Comparison of ENCODE assay signal across 1 cellular context in the genomic region with DNA sequence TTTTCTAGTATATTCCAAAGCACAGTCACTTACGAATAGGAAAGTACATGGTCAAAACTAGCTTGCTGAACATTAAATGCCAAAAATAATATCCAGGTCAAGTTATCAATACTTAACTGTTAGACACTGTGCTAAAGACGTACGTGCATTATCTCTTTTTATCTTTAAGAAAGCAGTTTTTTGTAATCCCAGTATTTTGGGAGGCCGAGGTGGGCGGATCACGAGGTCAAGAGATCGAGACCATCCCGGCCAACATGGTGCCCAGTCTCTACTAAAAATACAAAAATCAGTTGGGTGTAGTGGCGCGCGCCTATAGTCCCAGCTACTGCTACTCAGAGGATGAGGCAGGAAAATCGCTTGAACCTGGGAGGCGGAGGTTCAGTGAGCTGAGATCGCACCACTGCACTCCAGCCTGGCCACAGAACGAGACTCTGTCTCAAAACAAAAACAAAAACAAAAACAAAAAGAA.
TF ChIP-seq lines count a peak whose summit lies in the region.

No MANE protein-coding gene starts in this region.

TF ChIP-seq in WTC11, 78 proteins besides CTCF, POLR2A, EP300 and RAD21:
- no peak for TF ChIP-seq SP1 (CRISPR knock-in tag; conservative IDR thresholded peaks at IDR 0.05)
- no peak for TF ChIP-seq HMGA2 (CRISPR knock-in tag; IDR thresholded peaks at IDR 0.05)
